ENCODE assay signal across 10 cellular contexts in the genomic region with DNA sequence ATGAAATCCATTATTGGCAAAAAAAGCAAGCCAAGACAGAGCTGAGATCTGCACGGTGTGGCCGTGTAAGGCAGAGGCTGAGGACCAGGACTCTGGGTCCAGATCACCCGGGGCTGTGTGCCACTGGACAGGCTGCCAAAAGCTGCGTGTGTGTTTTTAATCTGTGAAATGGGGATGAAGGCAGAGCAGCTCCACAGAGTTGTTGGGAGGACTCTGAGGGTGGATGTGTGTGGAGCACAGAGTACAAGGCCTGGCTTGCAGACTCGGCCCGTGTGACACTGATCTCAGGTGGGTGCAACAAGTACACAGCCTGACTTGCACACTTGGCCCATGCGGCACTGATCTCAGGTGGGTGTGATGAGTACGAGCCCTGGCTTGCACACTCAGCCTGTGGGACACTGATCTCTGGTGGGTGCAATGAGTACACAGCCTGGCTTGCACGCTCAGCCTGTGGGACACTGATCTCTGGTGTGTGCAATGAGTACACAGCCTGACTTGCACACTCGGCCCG.
DNase-seq lines count a peak whose midpoint lies in the region; ATAC-seq and TF ChIP-seq lines count a peak whose summit lies in the region.
"Had no signal": no experiment of that assay in that cellular context is flagged by ENCODE, and none has a peak within 500 bp of the region (broad histone marks: within the 10 kb centered on the region; RNA-seq: fewer than 3 reads in every experiment).

No MANE protein-coding gene starts in this region.

- peak overlapping the region in 8 of 11 experiments; percentile 7 to 97 (median 92); a peak in 12 of 22 replicates for H3K4me2 ChIP-seq in BLaER1 treated with 17β-estradiol and CSF1 and Interleukin-3, amounts not matched to agents 10 nM and 100 nM

- intact Hi-C loops in Right ventricle myocardium superior (cut with DNase I) = no loop called here
- intact Hi-C loops in left cardiac atrium (cut with DNase I) = no loop called here
- intact Hi-C loops in sciatic nerve (cut with DNase I) = no loop called here

- H3K36me3 ChIP-seq in BLaER1 treated with 17β-estradiol and CSF1 and Interleukin-3, amounts not matched to agents 10 nM and 100 nM = no peaks in the 10 kb centered on the region
- peaks cover 6% of the 10 kb centered on the region; the same call in 1 of the 2 replicates for H3K36me3 ChIP-seq in KOPT-K1 (ENCODE audit: insufficient read depth, low read length)

- H3K27ac ChIP-seq in BLaER1 treated with 17β-estradiol and CSF1 and Interleukin-3, amounts not matched to agents 10 nM and 100 nM = no peak overlapping the region
- H3K27ac ChIP-seq in KOPT-K1 (ENCODE audit: low read depth, low read length, poor library complexity, severe bottlenecking) (peak overlapping the region; percentile 99), RWPE1 (no peak overlapping the region)
- H3K27ac ChIP-seq: GM23248 had no signal

- ATAC-seq in Right ventricle myocardium superior (ENCODE audit: poor library complexity) (no peak), left cardiac atrium (no peak), sciatic nerve (no peak), GM18868 (IDR thresholded peaks at IDR 0.05; ENCODE audit: unreplicated experiment) (no peak)

- POLR2A ChIA-PET in RWPE1 (lab: Yijun Ruan, JAX; ENCODE audit: low non-redundant PET) = no interaction called here

- H3K4me1 ChIP-seq in BLaER1 treated with 17β-estradiol and CSF1 and Interleukin-3, amounts not matched to agents 10 nM and 100 nM = peaks cover 44 to 94% (median 88%) of the 10 kb centered on the region in 10 experiments
- H3K4me1 ChIP-seq: Caco-2 had no signal

- no peak overlapping the region for H3K4me3 ChIP-seq in BLaER1 treated with 17β-estradiol and CSF1 and Interleukin-3, amounts not matched to agents 10 nM and 100 nM
- H3K4me3 ChIP-seq: GM23248 had no signal

- peaks cover 0 to 61% (median 8%) of the 10 kb centered on the region in 11 experiments; a peak in 9 of 22 replicates for H3K27me3 ChIP-seq in BLaER1 treated with 17β-estradiol and CSF1 and Interleukin-3, amounts not matched to agents 10 nM and 100 nM

- DNase-seq in Right ventricle myocardium superior = peak; percentile 25
- no peak for DNase-seq in left cardiac atrium
- DNase-seq in sciatic nerve (ENCODE audit: low spot score) = peak; percentile 44
- DNase-seq in RWPE1 (ENCODE audit: low spot score) = no peak
- DNase-seq: Caco-2, GM23248, IMR-90 had no signal

- peaks cover 0 to 3% (median 0%) of the 10 kb centered on the region in 11 experiments; a peak in 2 of 22 replicates for H3K9me3 ChIP-seq in BLaER1 treated with 17β-estradiol and CSF1 and Interleukin-3, amounts not matched to agents 10 nM and 100 nM (replicated peaks in 1 of 11)
- H3K9me3 ChIP-seq in KOPT-K1 (ENCODE audit: insufficient read depth, low read length, poor library complexity, severe bottlenecking) = no peaks in the 10 kb centered on the region
- H3K9me3 ChIP-seq: Caco-2 had no signal

- no peak overlapping the region for H3K9ac ChIP-seq in BLaER1 treated with 17β-estradiol and CSF1 and Interleukin-3, amounts not matched to agents 10 nM and 100 nM
- H3K9ac ChIP-seq: GM23248 had no signal

- no peak for TF ChIP-seq CTCF in RWPE1 (conservative IDR thresholded peaks at IDR 0.05; ENCODE audit: low read depth)

- CTCF ChIA-PET in RWPE1 (lab: Yijun Ruan, JAX) = no interaction called here

- no peaks in the 10 kb centered on the region; a peak in 1 of 22 replicates for H4K20me1 ChIP-seq in BLaER1 treated with 17β-estradiol and CSF1 and Interleukin-3, amounts not matched to agents 10 nM and 100 nM

Comparison
In these comparisons a context has a peak if more than half of its experiments do, and no peak if none do; other contexts are left out.
1. DNase-seq: peak in Right ventricle myocardium superior (single experiment) and sciatic nerve (single experiment); none in left cardiac atrium (single experiment) and RWPE1 (single experiment).